Comparison of ENCODE assay signal across 8 cellular contexts in the genomic region with DNA sequence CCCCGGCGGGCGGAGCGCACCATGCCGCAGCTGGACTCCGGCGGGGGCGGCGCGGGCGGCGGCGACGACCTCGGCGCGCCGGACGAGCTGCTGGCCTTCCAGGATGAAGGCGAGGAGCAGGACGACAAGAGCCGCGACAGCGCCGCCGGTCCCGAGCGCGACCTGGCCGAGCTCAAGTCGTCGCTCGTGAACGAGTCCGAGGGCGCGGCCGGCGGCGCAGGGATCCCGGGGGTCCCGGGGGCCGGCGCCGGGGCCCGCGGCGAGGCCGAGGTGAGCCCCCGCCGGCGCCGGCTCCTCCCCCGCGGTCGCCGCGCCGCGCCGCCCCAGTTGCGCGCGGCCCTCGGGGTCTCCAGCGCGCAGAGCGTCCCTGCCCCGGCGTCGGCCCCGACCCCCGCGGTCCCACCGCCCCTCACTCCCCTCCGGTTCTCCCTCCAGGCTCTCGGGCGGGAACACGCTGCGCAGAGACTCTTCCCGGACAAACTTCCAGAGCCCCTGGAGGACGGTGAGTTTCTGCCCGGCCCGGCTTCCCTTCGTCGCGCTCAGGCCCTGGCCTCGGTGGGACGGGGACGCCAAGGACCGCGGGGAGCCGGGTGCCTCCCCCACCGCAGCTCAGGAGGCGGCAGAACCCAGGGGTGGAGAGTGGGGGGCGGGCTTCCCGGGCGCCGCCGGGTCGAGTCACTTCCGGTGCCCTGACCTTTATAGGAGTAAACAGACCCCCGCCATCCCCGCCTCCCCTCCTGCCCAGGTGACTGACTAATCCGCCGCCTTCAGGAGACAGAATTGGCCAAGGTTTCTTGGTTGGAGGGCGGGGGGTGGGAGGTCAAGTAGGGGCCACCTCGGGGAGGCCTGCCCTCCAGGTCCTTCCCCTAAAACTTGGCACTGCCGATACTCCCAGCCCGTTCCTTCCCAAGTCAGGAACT. TPM values are rescaled to one million over a fixed set of nuclear protein-coding genes. Genes with fewer than 3 reads are reported as not detected.
A peak's percentile ranks its signal among the peaks of the same experiment; 100 is the strongest.
DNase-seq lines count a peak whose midpoint lies in the region; ATAC-seq, FAIRE-seq and TF ChIP-seq lines count a peak whose summit lies in the region.

No MANE protein-coding gene starts in this region.

- TF ChIP-seq CTCF in activated CD8-positive, alpha-beta T cell treated with anti-CD3 and anti-CD28 coated beads for 36 hours (IDR thresholded peaks at IDR 0.05): no peak
- TF ChIP-seq CTCF in endothelial cell of umbilical vein (IDR thresholded peaks at IDR 0.05; ENCODE audit: extremely low read depth in 1 of 2, insufficient read depth in 1 of 2, low read depth in 1 of 2, low read length in 2 of 2) (no peak), prostate gland (IDR thresholded peaks at IDR 0.05) (no peak)

- H3K27me3 Mint-ChIP-seq in activated CD8-positive, alpha-beta T cell treated with anti-CD3 and anti-CD28 coated beads for 36 hours: no peaks in the 10 kb centered on the region

- intact Hi-C loops in activated CD8-positive, alpha-beta T cell treated with anti-CD3 and anti-CD28 coated beads for 36 hours (cut with micrococcal nuclease): no loop called here
- intact Hi-C loops in endothelial cell of umbilical vein (cut with micrococcal nuclease) (loop anchor here (1.0 kb wide), 1 partner anchor 13 kb away; no protein-coding TSS in a partner anchor), prostate gland (cut with DNase I) (no loop called here)

- no peak for FAIRE-seq in endothelial cell of umbilical vein (lab: Jason Lieb, UNC)

- H3K4me1 Mint-ChIP-seq in activated CD8-positive, alpha-beta T cell treated with anti-CD3 and anti-CD28 coated beads for 36 hours (ENCODE audit: low read depth): peaks cover 75% of the 10 kb centered on the region

- no peak for TF ChIP-seq POLR2A in endothelial cell of umbilical vein (IDR thresholded peaks at IDR 0.05; ENCODE audit: low read depth, low read length)
- TF ChIP-seq POLR2A in prostate gland (IDR thresholded peaks at IDR 0.05): no peak

- peak overlapping the region in 2 of 3 experiments; percentile 23 to 44 for H3K4me3 ChIP-seq in endothelial cell of umbilical vein (replicated peaks in 1 of 3; ENCODE audit: insufficient read depth in 1 of 3, low read depth in 1 of 3, low read length in 3 of 3)
- peak overlapping the region; percentile 34 to 41 for H3K4me3 ChIP-seq in prostate gland

- H3K9me3 Mint-ChIP-seq in activated CD8-positive, alpha-beta T cell treated with anti-CD3 and anti-CD28 coated beads for 36 hours: no peaks in the 10 kb centered on the region

- H3K27ac Mint-ChIP-seq in activated CD8-positive, alpha-beta T cell treated with anti-CD3 and anti-CD28 coated beads for 36 hours: peak overlapping the region; percentile 72

- peak overlapping the region; percentile 34 for H3K4me2 ChIP-seq in endothelial cell of umbilical vein (ENCODE audit: insufficient read depth, low read length)

- POLR2A ChIA-PET in activated CD8-positive, alpha-beta T cell treated with anti-CD3 and anti-CD28 coated beads for 36 hours (lab: Charles Lee): interaction anchor here (0.6 to 5.7 kb wide), 7 partner anchors 24 to 92 kb away, joined by 3 to 17 read pairs (median 3); no protein-coding TSS in a partner anchor
- POLR2A ChIA-PET in endothelial cell of umbilical vein (lab: Charles Lee): interaction anchor here (0.6 kb wide), 1 partner anchor 1064 kb away, joined by 3 read pairs; the partner anchor contains the start of gene HSPA4

- peaks cover 31% of the 10 kb centered on the region for H3K36me3 Mint-ChIP-seq in activated CD8-positive, alpha-beta T cell treated with anti-CD3 and anti-CD28 coated beads for 36 hours (ENCODE audit: low read depth)

- CTCF ChIA-PET in activated CD8-positive, alpha-beta T cell treated with anti-CD3 and anti-CD28 coated beads for 36 hours (lab: Charles Lee): interaction anchor here (12.3 kb wide), 1 partner anchor 74 kb away, joined by 166 read pairs; no protein-coding TSS in a partner anchor
- CTCF ChIA-PET in endothelial cell of umbilical vein (lab: Charles Lee): interaction anchor here (0.9 to 8.0 kb wide), 4 partner anchors 14 to 76 kb away, joined by 3 to 47 read pairs (median 36); no protein-coding TSS in a partner anchor

- H3K9ac ChIP-seq in endothelial cell of umbilical vein (replicated peaks; ENCODE audit: extremely low read depth, insufficient read depth, low read length): no peak overlapping the region

- H3K4me3 Mint-ChIP-seq in activated CD8-positive, alpha-beta T cell treated with anti-CD3 and anti-CD28 coated beads for 36 hours: peak overlapping the region; percentile 66

- no peaks in the 10 kb centered on the region for H3K36me3 ChIP-seq in endothelial cell of umbilical vein (ENCODE audit: control insufficient read depth in 2 of 2, extremely low read depth in 1 of 2, insufficient read depth in 2 of 2, low read length in 2 of 2)
- no peaks in the 10 kb centered on the region for H3K36me3 ChIP-seq in prostate gland

- DNase-seq in activated CD8-positive, alpha-beta T cell treated with anti-CD3 and anti-CD28 coated beads for 36 hours: peak; percentile 95
- DNase-seq in endothelial cell of umbilical vein (ENCODE audit: low read depth, low spot score) (no peak), prostate gland (ENCODE audit: low spot score) (no peak), DMS153 treated with DMSO at 0.1 percent for 48 hours (lab: John Stamatoyannopoulos, UW; ENCODE audit: unreplicated experiment) (no peak), NCI-H774 (lab: John Stamatoyannopoulos, UW) (no peak)

- H3K9me3 ChIP-seq in endothelial cell of umbilical vein (replicated peaks; ENCODE audit: control insufficient read depth, insufficient read depth, low read length) (no peaks in the 10 kb centered on the region), prostate gland (no peaks in the 10 kb centered on the region)

- H3K27ac ChIP-seq in endothelial cell of umbilical vein (ENCODE audit: insufficient read depth, low read depth, low read length) (no peak overlapping the region), prostate gland (peak overlapping the region in 1 of 2 donors; percentile 33)

- no peaks in the 10 kb centered on the region for H3K9me1 ChIP-seq in endothelial cell of umbilical vein (replicated peaks; ENCODE audit: control insufficient read depth, extremely low read depth, insufficient read depth, low read length)

- peaks cover 16% of the 10 kb centered on the region in 2 experiments for H3K27me3 ChIP-seq in endothelial cell of umbilical vein (ENCODE audit: control insufficient read depth in 2 of 2, insufficient read depth in 2 of 2, low read length in 2 of 2)
- no peaks in the 10 kb centered on the region for H3K27me3 ChIP-seq in prostate gland (replicated peaks; ENCODE audit: insufficient read depth)

- BruUV-seq in endothelial cell of umbilical vein (replicated peaks; lab: Mats Ljungman, UMichigan): no TSS peak

- H3K4me1 ChIP-seq in endothelial cell of umbilical vein (ENCODE audit: control insufficient read depth, extremely low read depth, insufficient read depth, low read length): peaks cover 9% of the 10 kb centered on the region
- peaks cover 3% of the 10 kb centered on the region for H3K4me1 ChIP-seq in prostate gland (replicated peaks)

- H4K20me1 ChIP-seq in endothelial cell of umbilical vein (replicated peaks; ENCODE audit: control insufficient read depth, extremely low read depth, insufficient read depth, low read length): no peaks in the 10 kb centered on the region

- ATAC-seq in GM18867 (IDR thresholded peaks at IDR 0.05; ENCODE audit: unreplicated experiment) (peak; percentile 4), HG03521 (IDR thresholded peaks at IDR 0.05; ENCODE audit: unreplicated experiment) (peak; percentile 11), HG03135 (IDR thresholded peaks at IDR 0.05; ENCODE audit: unreplicated experiment) (no peak)
- ATAC-seq in activated CD8-positive, alpha-beta T cell treated with anti-CD3 and anti-CD28 coated beads for 36 hours: peak; percentile 44

- 2% methylated on average over 105 of the region's 110 CpGs for WGBS in prostate gland

- H2AFZ ChIP-seq in endothelial cell of umbilical vein (ENCODE audit: low read depth, low read length): peak overlapping the region; percentile 78

- dilution Hi-C loops in endothelial cell of umbilical vein (cut with MboI; ENCODE audit: extremely low pct_ligation_motif_present, low sequenced_read_pairs): no loop called here

- H3K79me2 ChIP-seq in endothelial cell of umbilical vein (ENCODE audit: control insufficient read depth, insufficient read depth, low read length): no peaks in the 10 kb centered on the region

TF ChIP-seq in endothelial cell of umbilical vein, 7 proteins besides CTCF, POLR2A, EP300 and RAD21:
- TF ChIP-seq FOS (IDR thresholded peaks at IDR 0.05; ENCODE audit: borderline replicate concordance, insufficient read depth, low read length) (no peak), EZH2 (IDR thresholded peaks at IDR 0.05; ENCODE audit: borderline replicate concordance, low read depth, low read length, severe bottlenecking) (no peak), JUN (IDR thresholded peaks at IDR 0.05; ENCODE audit: borderline replicate concordance, insufficient read depth, insufficient read length, low read depth) (no peak), MYC (IDR thresholded peaks at IDR 0.05; ENCODE audit: low read depth, low read length) (no peak), POLR2AphosphoS5 (IDR thresholded peaks at IDR 0.05; ENCODE audit: insufficient read depth, low read depth, low read length) (no peak), GATA2 (IDR thresholded peaks at IDR 0.05; ENCODE audit: insufficient read depth, insufficient read length, low read depth, low read length) (no peak)
- TF ChIP-seq, protein P1, sequence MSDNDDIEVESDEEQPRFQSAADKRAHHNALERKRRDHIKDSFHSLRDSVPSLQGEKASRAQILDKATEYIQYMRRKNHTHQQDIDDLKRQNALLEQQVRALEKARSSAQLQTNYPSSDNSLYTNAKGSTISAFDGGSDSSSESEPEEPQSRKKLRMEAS (IDR thresholded peaks at IDR 0.05; ENCODE audit: insufficient read depth, insufficient read length): no peak

RNA-seq across cellular contexts. Expression of gene TCF7, which starts 0.7 kb away (rescaled TPM):
- 10 to 100 TPM; 47.4 to 50.3 TPM for total RNA-seq in activated CD8-positive, alpha-beta T cell treated with anti-CD3 and anti-CD28 coated beads for 36 hours
- total RNA-seq in endothelial cell of umbilical vein: 2.3 and 2.5 TPM in 2 replicates
- 1.5 and 1.8 TPM in 2 replicates for polyA plus RNA-seq in endothelial cell of umbilical vein
- 2.0 and 2.1 TPM in 2 replicates for polyA plus RNA-seq in endothelial cell of umbilical vein (2011; cell fraction: cytosol; rRNA removed)
- 2.2 and 2.3 TPM in 2 replicates for polyA plus RNA-seq in endothelial cell of umbilical vein (2011; cell fraction: nucleus; rRNA removed)
- 2.2 and 2.6 TPM in 2 replicates for polyA plus RNA-seq in endothelial cell of umbilical vein (2012)
- polyA minus RNA-seq in endothelial cell of umbilical vein: 2.7 and 6.1 TPM in 2 replicates
- not detected for polyA minus RNA-seq in endothelial cell of umbilical vein (2011; cell fraction: cytosol; rRNA and poly(A)+ RNA removed)
- 2.5 and 2.6 TPM in 2 replicates for polyA minus RNA-seq in endothelial cell of umbilical vein (2011; cell fraction: nucleus; rRNA and poly(A)+ RNA removed)
- 1 to 10 TPM; 8.1 to 9.8 TPM for total RNA-seq in prostate gland

Comparison
In these comparisons a context has a peak if more than half of its experiments do, and no peak if none do; other contexts are left out.
1. RNA of gene TCF7, which starts 0.7 kb away (total RNA-seq): 47.4 to 50.3 TPM in activated CD8-positive, alpha-beta T cell treated with anti-CD3 and anti-CD28 coated beads for 36 hours; 8.1 to 9.8 TPM in prostate gland and 2.3 to 2.5 TPM in endothelial cell of umbilical vein; every median in the first group is over 4 times any median in the second.